Comparison of ENCODE assay signal across 23 cellular contexts in the genomic region with DNA sequence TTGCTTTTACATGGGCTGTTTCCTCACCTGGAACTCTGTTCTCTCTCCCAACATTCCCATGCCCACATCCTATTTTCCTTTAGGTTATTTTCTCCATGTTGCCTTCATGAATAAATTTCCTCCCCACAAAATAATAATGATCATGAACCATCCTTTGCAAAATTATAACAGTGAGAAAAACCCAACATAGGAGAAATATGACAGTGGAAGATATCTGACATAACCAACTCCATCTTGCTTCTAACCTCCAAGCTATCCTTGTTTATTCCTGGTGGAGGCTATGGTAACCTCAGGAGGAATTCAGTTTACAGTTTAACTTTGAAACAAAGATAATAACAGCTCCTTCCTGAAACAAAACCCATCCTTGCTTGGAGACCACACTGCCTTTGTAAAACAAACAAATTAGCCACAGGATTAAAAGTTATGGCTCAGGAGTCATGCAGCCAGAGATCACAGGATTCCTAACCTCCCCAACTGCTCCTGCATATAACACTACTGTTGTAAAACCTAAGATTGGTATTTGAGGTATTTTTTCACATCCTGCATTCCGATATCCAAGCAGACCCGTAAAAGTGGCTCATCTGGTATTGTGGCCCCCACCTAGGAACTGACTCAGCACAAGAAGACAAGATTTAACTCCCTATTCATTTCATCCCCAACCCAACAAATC.
A peak's percentile ranks its signal among the peaks of the same experiment; 100 is the strongest.
DNase-seq lines count a peak whose midpoint lies in the region; ATAC-seq, FAIRE-seq and TF ChIP-seq lines count a peak whose summit lies in the region.
"Had no signal": no experiment of that assay in that cellular context is flagged by ENCODE, and none has a peak within 500 bp of the region (broad histone marks: within the 10 kb centered on the region; RNA-seq: fewer than 3 reads in every experiment).

No MANE protein-coding gene starts in this region.

- CTCF ChIA-PET in WTC11 (lab: Charles Lee): no interaction called here
- CTCF ChIA-PET in activated CD4-positive, alpha-beta memory T cell treated with anti-CD3 and anti-CD28 coated beads for 36 hours (lab: Charles Lee): no interaction called here

- H3K4me3 ChIP-seq in kidney epithelial cell (ENCODE audit: low read depth, low read length): no peak overlapping the region
- H3K4me3 ChIP-seq: body of pancreas, lung, pancreas, sigmoid colon, stomach, upper lobe of left lung had no signal

- H3K4me3 Mint-ChIP-seq in WTC11: no peak overlapping the region
- H3K4me3 Mint-ChIP-seq in activated CD4-positive, alpha-beta memory T cell treated with anti-CD3 and anti-CD28 coated beads for 36 hours: no peak overlapping the region
- H3K4me3 Mint-ChIP-seq: activated naive CD4-positive, alpha-beta T cell treated with anti-CD3 and anti-CD28 coated beads, Interleukin-2, amount 50 U/mL, for 24 hours; activated T-cell treated with anti-CD3 and anti-CD28 coated beads, Interleukin-2, amount 50 U/mL, for 4 hours; naive B cell; T-cell had no signal

- POLR2A ChIA-PET in WTC11 (lab: Charles Lee): no interaction called here
- POLR2A ChIA-PET in activated CD4-positive, alpha-beta memory T cell treated with anti-CD3 and anti-CD28 coated beads for 36 hours (lab: Charles Lee): no interaction called here

- no peaks in the 10 kb centered on the region for H3K36me3 ChIP-seq in kidney epithelial cell (ENCODE audit: control insufficient read depth, insufficient read depth, low read length)
- H3K36me3 ChIP-seq: pancreas, sigmoid colon, stomach, upper lobe of left lung had no signal

- H3K36me3 Mint-ChIP-seq in WTC11: peaks cover 8% of the 10 kb centered on the region
- no peaks in the 10 kb centered on the region for H3K36me3 Mint-ChIP-seq in activated CD4-positive, alpha-beta memory T cell treated with anti-CD3 and anti-CD28 coated beads for 36 hours
- H3K36me3 Mint-ChIP-seq: activated naive CD4-positive, alpha-beta T cell treated with anti-CD3 and anti-CD28 coated beads, Interleukin-2, amount 50 U/mL, for 24 hours; naive B cell; T-cell had no signal

- ATAC-seq in WTC11 (peak; percentile 56), HG02884 (IDR thresholded peaks at IDR 0.05; ENCODE audit: unreplicated experiment) (no peak)
- ATAC-seq: activated T-cell treated with anti-CD3 and anti-CD28 coated beads, Interleukin-2, amount 50 U/mL, for 4 hours; body of pancreas; pancreas; T-cell had no signal

- H3K27me3 Mint-ChIP-seq in WTC11 (ENCODE audit: low read depth): no peaks in the 10 kb centered on the region; the same call in 1 of the 2 replicates
- H3K27me3 Mint-ChIP-seq in activated CD4-positive, alpha-beta memory T cell treated with anti-CD3 and anti-CD28 coated beads for 36 hours: peaks cover 1% of the 10 kb centered on the region
- H3K27me3 Mint-ChIP-seq: activated naive CD4-positive, alpha-beta T cell treated with anti-CD3 and anti-CD28 coated beads, Interleukin-2, amount 50 U/mL, for 24 hours; naive B cell had no signal

- DNase-seq in AG08396 (ENCODE audit: low spot score): peak; percentile 15
- peak; percentile 89 for DNase-seq in HT1080 (ENCODE audit: low read depth)
- DNase-seq in WTC11 (ENCODE audit: low spot score): no peak
- peak; percentile 92 for DNase-seq in kidney epithelial cell (ENCODE audit: low read depth)
- no peak for DNase-seq in ureter (ENCODE audit: low spot score)
- no peak for DNase-seq in activated CD4-positive, alpha-beta memory T cell treated with anti-CD3 and anti-CD28 coated beads for 36 hours
- DNase-seq in GM19239 (ENCODE audit: insufficient read length, low spot score): no peak
- DNase-seq: activated CD4-positive, alpha-beta T cell treated with anti-CD3 and anti-CD28 coated beads, Interleukin-2, amount 50 U/mL, for 48 hours; activated T-cell treated with anti-CD3 and anti-CD28 coated beads, Interleukin-2, amount 50 U/mL, for 4 hours; body of pancreas; cortex of kidney; naive B cell; NCI-H187; NCI-H345; pancreas; sigmoid colon; stomach; T-cell; upper lobe of left lung had no signal

- H3K27me3 ChIP-seq in kidney epithelial cell (ENCODE audit: control insufficient read depth, insufficient read depth, low read length): no peaks in the 10 kb centered on the region
- H3K27me3 ChIP-seq: body of pancreas, pancreas, sigmoid colon, stomach, upper lobe of left lung had no signal

- no peak for TF ChIP-seq CTCF in WTC11 (IDR thresholded peaks at IDR 0.05)
- TF ChIP-seq CTCF in kidney epithelial cell (IDR thresholded peaks at IDR 0.05; ENCODE audit: insufficient read depth, low read length, poor library complexity, severe bottlenecking): no peak

- FAIRE-seq in GM19239 (lab: Jason Lieb, UNC): no peak
- FAIRE-seq: frontal cortex, pancreas had no signal

- peaks cover 23% of the 10 kb centered on the region for H3K9me3 Mint-ChIP-seq in WTC11
- peaks cover 16% of the 10 kb centered on the region for H3K9me3 Mint-ChIP-seq in activated CD4-positive, alpha-beta memory T cell treated with anti-CD3 and anti-CD28 coated beads for 36 hours

- H3K4me1 Mint-ChIP-seq in WTC11: peaks cover 20% of the 10 kb centered on the region
- no peaks in the 10 kb centered on the region for H3K4me1 Mint-ChIP-seq in activated CD4-positive, alpha-beta memory T cell treated with anti-CD3 and anti-CD28 coated beads for 36 hours (ENCODE audit: low read depth)
- H3K4me1 Mint-ChIP-seq: activated naive CD4-positive, alpha-beta T cell treated with anti-CD3 and anti-CD28 coated beads, Interleukin-2, amount 50 U/mL, for 24 hours; naive B cell; T-cell had no signal

- intact Hi-C loops in activated CD4-positive, alpha-beta memory T cell treated with anti-CD3 and anti-CD28 coated beads for 36 hours (cut with micrococcal nuclease): no loop called here

- 0 out of 2 replicates have a peak overlapping the region, but pooled peaks have one; percentile 42 for H3K27ac Mint-ChIP-seq in WTC11
- H3K27ac Mint-ChIP-seq in activated CD4-positive, alpha-beta memory T cell treated with anti-CD3 and anti-CD28 coated beads for 36 hours: no peak overlapping the region
- H3K27ac Mint-ChIP-seq: activated naive CD4-positive, alpha-beta T cell treated with anti-CD3 and anti-CD28 coated beads, Interleukin-2, amount 50 U/mL, for 24 hours; naive B cell; T-cell had no signal

TF ChIP-seq in WTC11, 78 proteins besides CTCF, POLR2A, EP300 and RAD21 (continues in another document):
- TF ChIP-seq AR (CRISPR knock-in tag; IDR thresholded peaks at IDR 0.05): no peak
- TF ChIP-seq ZNF423 (CRISPR knock-in tag; IDR thresholded peaks at IDR 0.05): no peak
- TF ChIP-seq ZNF416 (CRISPR knock-in tag; IDR thresholded peaks at IDR 0.05): no peak
- TF ChIP-seq ZBTB43 (CRISPR knock-in tag; IDR thresholded peaks at IDR 0.05): no peak
- no peak for TF ChIP-seq TCF7 (CRISPR knock-in tag; IDR thresholded peaks at IDR 0.05; ENCODE audit: low read depth)
- no peak for TF ChIP-seq SMAD3 (CRISPR knock-in tag; IDR thresholded peaks at IDR 0.05; ENCODE audit: borderline replicate concordance)
- TF ChIP-seq FOXP1 (CRISPR knock-in tag; IDR thresholded peaks at IDR 0.05; ENCODE audit: borderline replicate concordance): no peak
- TF ChIP-seq HMGA2 (CRISPR knock-in tag; IDR thresholded peaks at IDR 0.05): no peak
- no peak for TF ChIP-seq ATF2 (CRISPR knock-in tag; IDR thresholded peaks at IDR 0.05; ENCODE audit: borderline replicate concordance, low read depth)
- TF ChIP-seq MXD4 (CRISPR knock-in tag; IDR thresholded peaks at IDR 0.05; ENCODE audit: borderline replicate concordance): no peak

Comparison
In these comparisons a context has a peak if more than half of its experiments do, and no peak if none do; other contexts are left out.
1. DNase-seq: peak in AG08396 (single experiment), HT1080 (single experiment) and kidney epithelial cell (single experiment); none in WTC11 (single experiment), ureter (single experiment), activated CD4-positive, alpha-beta memory T cell treated with anti-CD3 and anti-CD28 coated beads for 36 hours (single experiment) and GM19239 (single experiment).